ENCODE assay signal across 13 cellular contexts in genomic region chr17:640436-640835, GRCh38.
DNase-seq lines count a peak whose midpoint lies in the region; ATAC-seq and TF ChIP-seq lines count a peak whose summit lies in the region.
"Had no signal": no experiment of that assay in that cellular context is flagged by ENCODE, and none has a peak within 500 bp of the region (broad histone marks: within the 10 kb centered on the region; RNA-seq: fewer than 3 reads in every experiment).

No MANE protein-coding gene starts in this region.

- H3K27me3 ChIP-seq in foreskin keratinocyte, result no peaks in the 10 kb centered on the region
- H3K27me3 ChIP-seq: BE2C had no signal

- intact Hi-C loops in natural killer cell (cut with micrococcal nuclease), result loop anchor here (5.0 kb wide), 1 partner anchor 228 kb away; a partner anchor contains a TSS

- H3K36me3 Mint-ChIP-seq in endothelial cell (ENCODE audit: low read depth, unreplicated experiment), result peaks cover 56% of the 10 kb centered on the region
- H3K36me3 Mint-ChIP-seq in natural killer cell, result no peaks in the 10 kb centered on the region
- peaks cover 23% of the 10 kb centered on the region for H3K36me3 Mint-ChIP-seq in stimulated activated effector memory CD8-positive, alpha-beta T cell treated with anti-CD3 and anti-CD28 coated beads, Interleukin-12 subunit alpha, Interleukin-12 subunit beta, amount 100 ng/mL, for 72 hours

- TF ChIP-seq CTCF in endothelial cell (IDR thresholded peaks at IDR 0.05; ENCODE audit: unreplicated experiment), result no peak
- TF ChIP-seq CTCF in natural killer cell (IDR thresholded peaks at IDR 0.05), result no peak
- TF ChIP-seq CTCF in foreskin keratinocyte (conservative IDR thresholded peaks at IDR 0.05), result no peak

- DNase-seq in endothelial cell (ENCODE audit: low spot score), result no peak
- no peak for DNase-seq in natural killer cell
- DNase-seq in stimulated activated effector memory CD8-positive, alpha-beta T cell treated with anti-CD3 and anti-CD28 coated beads, Interleukin-12 subunit alpha, Interleukin-12 subunit beta, amount 100 ng/mL, for 72 hours (ENCODE audit: low spot score in 2 of 2), result no peak
- DNase-seq in foreskin keratinocyte, result no peak
- DNase-seq: ACHN; BE2C; C1 segment of cervical spinal cord; Caco-2; CD4-positive, alpha-beta T cell; H9; IMR-90 had no signal

- H3K27me3 Mint-ChIP-seq in endothelial cell (ENCODE audit: unreplicated experiment) (no peaks in the 10 kb centered on the region), natural killer cell (ENCODE audit: low read depth in 2 of 2) (no peaks in the 10 kb centered on the region)
- H3K27me3 Mint-ChIP-seq: CD4-positive, alpha-beta T cell had no signal

- ATAC-seq in natural killer cell, result peak; percentile 100
- ATAC-seq in stimulated activated effector memory CD8-positive, alpha-beta T cell treated with anti-CD3 and anti-CD28 coated beads, Interleukin-12 subunit alpha, Interleukin-12 subunit beta, amount 100 ng/mL, for 72 hours, result peak; percentile 60
- ATAC-seq in GM19452 (IDR thresholded peaks at IDR 0.05; ENCODE audit: unreplicated experiment), result no peak
- no peak for ATAC-seq in foreskin keratinocyte
- no peak for ATAC-seq in GM21619 (IDR thresholded peaks at IDR 0.05; ENCODE audit: unreplicated experiment)

- no peaks in the 10 kb centered on the region for H3K4me1 ChIP-seq in foreskin keratinocyte
- H3K4me1 ChIP-seq: BE2C, Caco-2 had no signal

- H3K4me3 Mint-ChIP-seq in endothelial cell (ENCODE audit: unreplicated experiment), result peak overlapping the region; percentile 51
- peak overlapping the region; percentile 81 for H3K4me3 Mint-ChIP-seq in natural killer cell
- no peak overlapping the region for H3K4me3 Mint-ChIP-seq in stimulated activated effector memory CD8-positive, alpha-beta T cell treated with anti-CD3 and anti-CD28 coated beads, Interleukin-12 subunit alpha, Interleukin-12 subunit beta, amount 100 ng/mL, for 72 hours
- H3K4me3 Mint-ChIP-seq: CD4-positive, alpha-beta T cell; H9 had no signal

- H3K27ac Mint-ChIP-seq in endothelial cell (ENCODE audit: unreplicated experiment), result no peak overlapping the region
- H3K27ac Mint-ChIP-seq in natural killer cell, result peak overlapping the region; percentile 91 to 94
- H3K27ac Mint-ChIP-seq in stimulated activated effector memory CD8-positive, alpha-beta T cell treated with anti-CD3 and anti-CD28 coated beads, Interleukin-12 subunit alpha, Interleukin-12 subunit beta, amount 100 ng/mL, for 72 hours, result peak overlapping the region; percentile 61
- H3K27ac Mint-ChIP-seq: CD4-positive, alpha-beta T cell; H9 had no signal

- H3K27ac ChIP-seq in foreskin keratinocyte, result no peak overlapping the region

- H3K4me1 Mint-ChIP-seq in endothelial cell (ENCODE audit: unreplicated experiment) (no peaks in the 10 kb centered on the region), natural killer cell (peaks cover 28 to 31% of the 10 kb centered on the region in 2 donors)
- peaks cover 29% of the 10 kb centered on the region for H3K4me1 Mint-ChIP-seq in stimulated activated effector memory CD8-positive, alpha-beta T cell treated with anti-CD3 and anti-CD28 coated beads, Interleukin-12 subunit alpha, Interleukin-12 subunit beta, amount 100 ng/mL, for 72 hours
- H3K4me1 Mint-ChIP-seq: H9 had no signal

- H3K9me3 Mint-ChIP-seq in endothelial cell (ENCODE audit: unreplicated experiment), result no peaks in the 10 kb centered on the region
- peaks cover 0 to 3% of the 10 kb centered on the region in 2 donors for H3K9me3 Mint-ChIP-seq in natural killer cell
- H3K9me3 Mint-ChIP-seq in stimulated activated effector memory CD8-positive, alpha-beta T cell treated with anti-CD3 and anti-CD28 coated beads, Interleukin-12 subunit alpha, Interleukin-12 subunit beta, amount 100 ng/mL, for 72 hours, result peaks cover 11% of the 10 kb centered on the region
- H3K9me3 Mint-ChIP-seq: CD4-positive, alpha-beta T cell had no signal

Comparison
In these comparisons a context has a peak if more than half of its experiments do, and no peak if none do; other contexts are left out.
1. ATAC-seq: peak in natural killer cell (3 of 3) and stimulated activated effector memory CD8-positive, alpha-beta T cell treated with anti-CD3 and anti-CD28 coated beads, Interleukin-12 subunit alpha, Interleukin-12 subunit beta, amount 100 ng/mL, for 72 hours (single experiment); none in GM19452 (single experiment), foreskin keratinocyte (single experiment) and GM21619 (single experiment).